In the genomic region with DNA sequence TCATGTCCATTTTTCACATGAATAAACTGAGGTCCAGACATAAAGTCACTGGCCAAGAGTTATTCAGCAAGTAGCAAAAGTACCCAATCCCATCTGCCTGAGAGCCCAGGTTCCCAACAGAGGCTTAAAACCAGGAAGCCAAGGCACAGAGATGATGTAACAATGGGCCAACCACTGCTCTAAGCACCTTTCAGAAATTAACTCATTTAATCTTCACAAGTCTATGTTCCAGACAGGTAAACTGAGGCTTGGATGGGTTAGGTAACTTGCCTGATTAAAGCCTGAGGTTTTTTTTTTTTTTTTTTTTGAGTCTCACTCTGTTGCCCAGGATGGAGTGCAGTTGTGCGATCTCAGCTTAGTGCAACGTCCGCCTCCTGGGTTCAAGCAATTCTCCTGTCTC, we compare ENCODE assay signal across 15 cellular contexts. TPM values are rescaled to one million over a fixed set of nuclear protein-coding genes. Genes with fewer than 3 reads are reported as not detected.
DNase-seq lines count a peak whose midpoint lies in the region; ATAC-seq and TF ChIP-seq lines count a peak whose summit lies in the region.
"Had no signal": no experiment of that assay in that cellular context is flagged by ENCODE, and none has a peak within 500 bp of the region (broad histone marks: within the 10 kb centered on the region; RNA-seq: fewer than 3 reads in every experiment).

No MANE protein-coding gene starts in this region.

- no peaks in the 10 kb centered on the region for H3K9me3 Mint-ChIP-seq in activated CD8-positive, alpha-beta T cell treated with anti-CD3 and anti-CD28 coated beads for 36 hours
- H3K9me3 Mint-ChIP-seq in activated CD8-positive, alpha-beta T cell treated with anti-CD3 and anti-CD28 coated beads, Interleukin-2, amount 10 ng/mL, durations not matched to agents 7 days and 5 days (ENCODE audit: insufficient read depth) = no peaks in the 10 kb centered on the region
- H3K9me3 Mint-ChIP-seq in activated naive CD8-positive, alpha-beta T cell treated with anti-CD3 and anti-CD28 coated beads for 36 hours = no peaks in the 10 kb centered on the region
- no peaks in the 10 kb centered on the region for H3K9me3 Mint-ChIP-seq in activated naive CD8-positive, alpha-beta T cell treated with anti-CD3 and anti-CD28 coated beads, Interleukin-2, amount 50 U/mL, for 24 hours
- H3K9me3 Mint-ChIP-seq in Calu3 (ENCODE audit: low read depth, unreplicated experiment) = no peaks in the 10 kb centered on the region
- peaks cover 3% of the 10 kb centered on the region for H3K9me3 Mint-ChIP-seq in glutamatergic neuron (ENCODE audit: unreplicated experiment)
- H3K9me3 Mint-ChIP-seq: H9 had no signal

- CTCF ChIA-PET in activated CD8-positive, alpha-beta T cell treated with anti-CD3 and anti-CD28 coated beads for 36 hours (lab: Charles Lee) = interaction anchor here (0.9 kb wide), 1 partner anchor 45 kb away, joined by 3 read pairs; no protein-coding TSS in a partner anchor
- CTCF ChIA-PET in activated CD8-positive, alpha-beta T cell treated with anti-CD3 and anti-CD28 coated beads, Interleukin-2, amount 10 ng/mL, durations not matched to agents 7 days and 5 days (lab: Charles Lee) = no interaction called here
- CTCF ChIA-PET in Calu3 (lab: Charles Lee) = no interaction called here

- BruUV-seq in Calu3 (replicated peaks; lab: Mats Ljungman, UMichigan) = no TSS peak

- intact Hi-C loops in activated CD8-positive, alpha-beta T cell treated with anti-CD3 and anti-CD28 coated beads for 36 hours (cut with micrococcal nuclease) = no loop called here
- intact Hi-C loops in Calu3 (cut with micrococcal nuclease; ENCODE audit: unreplicated experiment) = no loop called here

- peaks cover 59% of the 10 kb centered on the region for H3K36me3 Mint-ChIP-seq in activated CD8-positive, alpha-beta T cell treated with anti-CD3 and anti-CD28 coated beads for 36 hours (ENCODE audit: low read depth)
- H3K36me3 Mint-ChIP-seq in activated CD8-positive, alpha-beta T cell treated with anti-CD3 and anti-CD28 coated beads, Interleukin-2, amount 10 ng/mL, durations not matched to agents 7 days and 5 days (ENCODE audit: low read depth) = peaks cover 50% of the 10 kb centered on the region
- peaks cover 44% of the 10 kb centered on the region for H3K36me3 Mint-ChIP-seq in activated naive CD8-positive, alpha-beta T cell treated with anti-CD3 and anti-CD28 coated beads for 36 hours
- peaks cover 56% of the 10 kb centered on the region for H3K36me3 Mint-ChIP-seq in activated naive CD8-positive, alpha-beta T cell treated with anti-CD3 and anti-CD28 coated beads, Interleukin-2, amount 50 U/mL, for 24 hours (ENCODE audit: low read depth)
- peaks cover 87% of the 10 kb centered on the region for H3K36me3 Mint-ChIP-seq in Calu3 (ENCODE audit: insufficient read depth, unreplicated experiment)
- peaks cover under 1% of the 10 kb centered on the region for H3K36me3 Mint-ChIP-seq in glutamatergic neuron (ENCODE audit: unreplicated experiment)

- TF ChIP-seq CTCF in activated CD8-positive, alpha-beta T cell treated with anti-CD3 and anti-CD28 coated beads for 36 hours (IDR thresholded peaks at IDR 0.05) = no peak
- TF ChIP-seq CTCF in Calu3 (IDR thresholded peaks at IDR 0.05; ENCODE audit: unreplicated experiment) (no peak), glutamatergic neuron (IDR thresholded peaks at IDR 0.05; ENCODE audit: partially characterized antibody, unreplicated experiment) (no peak)

- no peak overlapping the region for H3K4me3 Mint-ChIP-seq in activated CD8-positive, alpha-beta T cell treated with anti-CD3 and anti-CD28 coated beads for 36 hours
- no peak overlapping the region for H3K4me3 Mint-ChIP-seq in activated CD8-positive, alpha-beta T cell treated with anti-CD3 and anti-CD28 coated beads, Interleukin-2, amount 10 ng/mL, durations not matched to agents 7 days and 5 days
- no peak overlapping the region for H3K4me3 Mint-ChIP-seq in activated naive CD8-positive, alpha-beta T cell treated with anti-CD3 and anti-CD28 coated beads for 36 hours
- H3K4me3 Mint-ChIP-seq in activated naive CD8-positive, alpha-beta T cell treated with anti-CD3 and anti-CD28 coated beads, Interleukin-2, amount 50 U/mL, for 24 hours = no peak overlapping the region
- H3K4me3 Mint-ChIP-seq in Calu3 (ENCODE audit: low read depth, unreplicated experiment) (no peak overlapping the region), glutamatergic neuron (ENCODE audit: unreplicated experiment) (peak overlapping the region; percentile 52)
- H3K4me3 Mint-ChIP-seq: CD4-positive, CD25-positive, alpha-beta regulatory T cell; H9 had no signal

- DNase-seq in activated CD8-positive, alpha-beta T cell treated with anti-CD3 and anti-CD28 coated beads for 36 hours = no peak
- DNase-seq in activated CD8-positive, alpha-beta T cell treated with anti-CD3 and anti-CD28 coated beads, Interleukin-2, amount 10 ng/mL, durations not matched to agents 7 days and 5 days = no peak
- DNase-seq in activated naive CD8-positive, alpha-beta T cell treated with anti-CD3 and anti-CD28 coated beads for 36 hours = no peak
- no peak for DNase-seq in activated naive CD8-positive, alpha-beta T cell treated with anti-CD3 and anti-CD28 coated beads, Interleukin-2, amount 50 U/mL, for 24 hours
- DNase-seq in Calu3 (no peak), glutamatergic neuron (no peak)
- DNase-seq in stimulated activated CD4-positive, alpha-beta T cell treated with anti-CD3 and anti-CD28 coated beads, Interleukin-4, amount 100 ng/mL, for 24 hours = no peak
- DNase-seq: 8988T; ACHN; CD4-positive, CD25-positive, alpha-beta regulatory T cell; DMS79 treated with DMSO at 0.1 percent for 48 hours; EL; GOT3; H9 had no signal

- H3K27ac Mint-ChIP-seq in activated CD8-positive, alpha-beta T cell treated with anti-CD3 and anti-CD28 coated beads for 36 hours = peak overlapping the region; percentile 70
- H3K27ac Mint-ChIP-seq in activated CD8-positive, alpha-beta T cell treated with anti-CD3 and anti-CD28 coated beads, Interleukin-2, amount 10 ng/mL, durations not matched to agents 7 days and 5 days = no peak overlapping the region
- H3K27ac Mint-ChIP-seq in activated naive CD8-positive, alpha-beta T cell treated with anti-CD3 and anti-CD28 coated beads for 36 hours = peak overlapping the region; percentile 52
- H3K27ac Mint-ChIP-seq in activated naive CD8-positive, alpha-beta T cell treated with anti-CD3 and anti-CD28 coated beads, Interleukin-2, amount 50 U/mL, for 24 hours = no peak overlapping the region
- H3K27ac Mint-ChIP-seq in Calu3 (ENCODE audit: unreplicated experiment) (peak overlapping the region; percentile 62), glutamatergic neuron (ENCODE audit: unreplicated experiment) (peak overlapping the region; percentile 52)
- H3K27ac Mint-ChIP-seq: CD4-positive, CD25-positive, alpha-beta regulatory T cell had no signal

- H3K4me1 Mint-ChIP-seq in activated CD8-positive, alpha-beta T cell treated with anti-CD3 and anti-CD28 coated beads for 36 hours (ENCODE audit: low read depth) = peaks cover 33% of the 10 kb centered on the region
- peaks cover 23% of the 10 kb centered on the region for H3K4me1 Mint-ChIP-seq in activated CD8-positive, alpha-beta T cell treated with anti-CD3 and anti-CD28 coated beads, Interleukin-2, amount 10 ng/mL, durations not matched to agents 7 days and 5 days (ENCODE audit: low read depth)
- H3K4me1 Mint-ChIP-seq in activated naive CD8-positive, alpha-beta T cell treated with anti-CD3 and anti-CD28 coated beads for 36 hours = peaks cover 18% of the 10 kb centered on the region
- H3K4me1 Mint-ChIP-seq in activated naive CD8-positive, alpha-beta T cell treated with anti-CD3 and anti-CD28 coated beads, Interleukin-2, amount 50 U/mL, for 24 hours = peaks cover 35% of the 10 kb centered on the region
- peaks cover 42% of the 10 kb centered on the region for H3K4me1 Mint-ChIP-seq in Calu3 (ENCODE audit: low read depth, unreplicated experiment)
- H3K4me1 Mint-ChIP-seq in glutamatergic neuron (ENCODE audit: low read depth, unreplicated experiment) = peaks cover 35% of the 10 kb centered on the region

- no peak for ATAC-seq in activated CD8-positive, alpha-beta T cell treated with anti-CD3 and anti-CD28 coated beads for 36 hours
- ATAC-seq in activated CD8-positive, alpha-beta T cell treated with anti-CD3 and anti-CD28 coated beads, Interleukin-2, amount 10 ng/mL, durations not matched to agents 7 days and 5 days = no peak
- ATAC-seq in activated naive CD8-positive, alpha-beta T cell treated with anti-CD3 and anti-CD28 coated beads, Interleukin-2, amount 50 U/mL, for 24 hours = no peak
- no peak for ATAC-seq in GM18873 (IDR thresholded peaks at IDR 0.05; ENCODE audit: low FRiP score, unreplicated experiment)

- no peaks in the 10 kb centered on the region for H3K27me3 Mint-ChIP-seq in activated CD8-positive, alpha-beta T cell treated with anti-CD3 and anti-CD28 coated beads for 36 hours
- H3K27me3 Mint-ChIP-seq in activated CD8-positive, alpha-beta T cell treated with anti-CD3 and anti-CD28 coated beads, Interleukin-2, amount 10 ng/mL, durations not matched to agents 7 days and 5 days (ENCODE audit: low read depth) = no peaks in the 10 kb centered on the region
- H3K27me3 Mint-ChIP-seq in activated naive CD8-positive, alpha-beta T cell treated with anti-CD3 and anti-CD28 coated beads for 36 hours = no peaks in the 10 kb centered on the region
- peaks cover 3% of the 10 kb centered on the region for H3K27me3 Mint-ChIP-seq in activated naive CD8-positive, alpha-beta T cell treated with anti-CD3 and anti-CD28 coated beads, Interleukin-2, amount 50 U/mL, for 24 hours
- H3K27me3 Mint-ChIP-seq in Calu3 (ENCODE audit: unreplicated experiment) = no peaks in the 10 kb centered on the region
- peaks cover 5% of the 10 kb centered on the region for H3K27me3 Mint-ChIP-seq in glutamatergic neuron (ENCODE audit: unreplicated experiment)
- H3K27me3 Mint-ChIP-seq: CD4-positive, CD25-positive, alpha-beta regulatory T cell had no signal

- POLR2A ChIA-PET in activated CD8-positive, alpha-beta T cell treated with anti-CD3 and anti-CD28 coated beads for 36 hours (lab: Charles Lee) = interaction anchor here (1.0 kb wide), 1 partner anchor 120 kb away, joined by 3 read pairs; no protein-coding TSS in a partner anchor
- POLR2A ChIA-PET in activated CD8-positive, alpha-beta T cell treated with anti-CD3 and anti-CD28 coated beads, Interleukin-2, amount 10 ng/mL, durations not matched to agents 7 days and 5 days (lab: Charles Lee) = no interaction called here

RNA-seq across cellular contexts. Expression of a gene that starts 4.0 kb away (rescaled TPM):
- total RNA-seq in activated CD8-positive, alpha-beta T cell treated with anti-CD3 and anti-CD28 coated beads for 36 hours = 1 to 10 TPM; 5.4 to 7.0 TPM
- total RNA-seq in activated CD8-positive, alpha-beta T cell treated with anti-CD3 and anti-CD28 coated beads, Interleukin-2, amount 10 ng/mL, durations not matched to agents 7 days and 5 days = 1 to 10 TPM; 7.5 to 8.5 TPM
- 1 to 10 TPM; 3.8 to 4.9 TPM for total RNA-seq in activated naive CD8-positive, alpha-beta T cell treated with anti-CD3 and anti-CD28 coated beads for 36 hours
- total RNA-seq in Calu3 (2022) = 21.5 and 24.6 TPM in 2 replicates
- total RNA-seq in glutamatergic neuron (ENCODE audit: unreplicated experiment) = 86.3 TPM

RNA-seq across cellular contexts. Expression of a gene that starts 8.2 kb away (rescaled TPM):
- total RNA-seq in activated CD8-positive, alpha-beta T cell treated with anti-CD3 and anti-CD28 coated beads for 36 hours = 100 to 1,000 TPM; 901 to 905 TPM
- total RNA-seq in activated CD8-positive, alpha-beta T cell treated with anti-CD3 and anti-CD28 coated beads, Interleukin-2, amount 10 ng/mL, durations not matched to agents 7 days and 5 days = 100 to 1,000 TPM; 385 to 399 TPM
- total RNA-seq in activated naive CD8-positive, alpha-beta T cell treated with anti-CD3 and anti-CD28 coated beads for 36 hours = 100 to 1,000 TPM; 925 to 936 TPM
- total RNA-seq in Calu3 (2022) (641 and 724 TPM in 2 replicates), glutamatergic neuron (ENCODE audit: unreplicated experiment) (119 TPM)

RNA-seq across cellular contexts. Expression of a gene that starts 59.3 kb away (rescaled TPM):
- total RNA-seq in activated CD8-positive, alpha-beta T cell treated with anti-CD3 and anti-CD28 coated beads for 36 hours = not detected
- not detected for total RNA-seq in activated CD8-positive, alpha-beta T cell treated with anti-CD3 and anti-CD28 coated beads, Interleukin-2, amount 10 ng/mL, durations not matched to agents 7 days and 5 days
- total RNA-seq in activated naive CD8-positive, alpha-beta T cell treated with anti-CD3 and anti-CD28 coated beads for 36 hours = not detected
- not detected in 2 replicates for total RNA-seq in Calu3 (2022)
- total RNA-seq in glutamatergic neuron (ENCODE audit: unreplicated experiment) = 1.6 TPM
- total RNA-seq: CD4-positive, CD25-positive, alpha-beta regulatory T cell; H9 had no signal

Comparison
In these comparisons a context has a peak if more than half of its experiments do, and no peak if none do; other contexts are left out.
1. H3K27ac Mint-ChIP-seq: peak in activated CD8-positive, alpha-beta T cell treated with anti-CD3 and anti-CD28 coated beads for 36 hours (single experiment), activated naive CD8-positive, alpha-beta T cell treated with anti-CD3 and anti-CD28 coated beads for 36 hours (single experiment), Calu3 (single experiment) and glutamatergic neuron (single experiment); none in activated CD8-positive, alpha-beta T cell treated with anti-CD3 and anti-CD28 coated beads, Interleukin-2, amount 10 ng/mL, durations not matched to agents 7 days and 5 days (single experiment) and activated naive CD8-positive, alpha-beta T cell treated with anti-CD3 and anti-CD28 coated beads, Interleukin-2, amount 50 U/mL, for 24 hours (single experiment).